Comparison of ENCODE assay signal across 17 cellular contexts in genomic region chr15:41424809-41425208, GRCh38. TPM values are rescaled to one million over a fixed set of nuclear protein-coding genes. Genes with fewer than 3 reads are reported as not detected.
DNase-seq lines count a peak whose midpoint lies in the region; ATAC-seq and TF ChIP-seq lines count a peak whose summit lies in the region.
"Had no signal": no experiment of that assay in that cellular context is flagged by ENCODE, and none has a peak within 500 bp of the region (broad histone marks: within the 10 kb centered on the region; RNA-seq: fewer than 3 reads in every experiment).

No MANE protein-coding gene starts in this region.

- peaks cover 18% of the 10 kb centered on the region; the same call in 1 of the 2 replicates for H3K4me1 ChIP-seq in MM.1S (ENCODE audit: low read length)
- peaks cover 0 to 20% (median 3%) of the 10 kb centered on the region in 4 donors for H3K4me1 ChIP-seq in sigmoid colon

- H3K36me3 Mint-ChIP-seq in activated naive CD4-positive, alpha-beta T cell treated with anti-CD3 and anti-CD28 coated beads, Interleukin-2, amount 50 U/mL, for 24 hours: peaks cover 8% of the 10 kb centered on the region
- H3K36me3 Mint-ChIP-seq in activated T-helper 2 cell treated with anti-CD3 and anti-CD28 coated beads, Interferon-gamma antibody, Interleukin-2, Interleukin-4, amounts not matched to agents 10 μg/mL and 5 μg/mL and 100 μg/mL, durations not matched to agents 14 hours and 24 hours and 36 hours (ENCODE audit: low read depth): peaks cover 23% of the 10 kb centered on the region

- peak overlapping the region; percentile 2; the same call in 1 of the 2 replicates for H3K9ac ChIP-seq in MM.1S (ENCODE audit: low read length)

- no peak for TF ChIP-seq POLR2A in sigmoid colon (IDR thresholded peaks at IDR 0.05)

- H3K4me3 Mint-ChIP-seq in activated naive CD4-positive, alpha-beta T cell treated with anti-CD3 and anti-CD28 coated beads, Interleukin-2, amount 50 U/mL, for 24 hours: peak overlapping the region; percentile 0
- peak overlapping the region; percentile 22 for H3K4me3 Mint-ChIP-seq in activated T-helper 2 cell treated with anti-CD3 and anti-CD28 coated beads, Interferon-gamma antibody, Interleukin-2, Interleukin-4, amounts not matched to agents 10 μg/mL and 5 μg/mL and 100 μg/mL, durations not matched to agents 14 hours and 24 hours and 36 hours (ENCODE audit: low read depth)
- H3K4me3 Mint-ChIP-seq: CD8-positive, alpha-beta T cell had no signal

- H3K79me2 ChIP-seq in MM.1S (ENCODE audit: low read length): peaks cover 87% of the 10 kb centered on the region

- no peak for DNase-seq in activated naive CD4-positive, alpha-beta T cell treated with anti-CD3 and anti-CD28 coated beads, Interleukin-2, amount 50 U/mL, for 16 hours
- DNase-seq in MM.1S (no peak), sigmoid colon (peak; percentile 14), SIG-M5 (lab: John Stamatoyannopoulos, UW) (no peak), UCSD-AML1 (lab: John Stamatoyannopoulos, UW; ENCODE audit: unreplicated experiment) (no peak)
- DNase-seq in activated T-helper 2 cell treated with anti-CD3 and anti-CD28 coated beads, Interferon-gamma antibody, Interleukin-2, Interleukin-4, amounts not matched to agents 10 μg/mL and 5 μg/mL and 100 μg/mL, durations not matched to agents 14 hours and 24 hours and 36 hours (ENCODE audit: low spot score): no peak
- DNase-seq: CD8-positive, alpha-beta T cell; dermis blood vessel endothelial cell; NCI-H1048; NCI-H2081 treated with DMSO at 0.1 percent for 48 hours; NCI-H510A treated with DMSO at 0.1 percent for 48 hours; ovary; stimulated activated CD4-positive, alpha-beta T cell treated with anti-CD3 and anti-CD28 coated beads, Interleukin-2, amount 100 ng/mL, for 24 hours had no signal

- peaks cover 4% of the 10 kb centered on the region; the same call in 1 of the 2 replicates for H4K20me1 ChIP-seq in MM.1S (ENCODE audit: insufficient read depth, low read length)

- TF ChIP-seq CTCF in MM.1S (IDR thresholded peaks at IDR 0.05; ENCODE audit: low read length): 0 out of 2 replicates have a peak, but pooled peaks have one; percentile 7
- TF ChIP-seq CTCF in sigmoid colon (IDR thresholded peaks at IDR 0.05): no peak

- 96% methylated on average over 14 of the region's 14 CpGs for WGBS in sigmoid colon, 2 donors

- H3K4me2 ChIP-seq in MM.1S (ENCODE audit: low read depth, low read length): peak overlapping the region; percentile 83

- H3K9me3 ChIP-seq in MM.1S (replicated peaks; ENCODE audit: insufficient read depth, low read length) (no peaks in the 10 kb centered on the region), sigmoid colon (no peaks in the 10 kb centered on the region)
- H3K9me3 ChIP-seq: esophagus muscularis mucosa, ovary, suprapubic skin had no signal

- H3K27me3 Mint-ChIP-seq in activated naive CD4-positive, alpha-beta T cell treated with anti-CD3 and anti-CD28 coated beads, Interleukin-2, amount 50 U/mL, for 24 hours: no peaks in the 10 kb centered on the region
- H3K27me3 Mint-ChIP-seq in activated T-helper 2 cell treated with anti-CD3 and anti-CD28 coated beads, Interferon-gamma antibody, Interleukin-2, Interleukin-4, amounts not matched to agents 10 μg/mL and 5 μg/mL and 100 μg/mL, durations not matched to agents 14 hours and 24 hours and 36 hours (ENCODE audit: low read depth): no peaks in the 10 kb centered on the region

- intact Hi-C loops in activated T-helper 2 cell treated with anti-CD3 and anti-CD28 coated beads, Interferon-gamma antibody, Interleukin-2, Interleukin-4, amounts not matched to agents 10 μg/mL and 5 μg/mL and 100 μg/mL, durations not matched to agents 14 hours and 24 hours and 36 hours (cut with micrococcal nuclease): loop anchor here (10.0 kb wide), 1 partner anchor 510 kb away; no protein-coding TSS in a partner anchor
- intact Hi-C loops in sigmoid colon (cut with DNase I): no loop called here

- H3K9me2 ChIP-seq in MM.1S (replicated peaks; ENCODE audit: insufficient read depth, low read length): no peaks in the 10 kb centered on the region

- H3K27ac ChIP-seq in MM.1S (ENCODE audit: low read length) (peak overlapping the region; percentile 75; the same call in 1 of the 2 replicates), sigmoid colon (no peak overlapping the region)
- H3K27ac ChIP-seq: esophagus muscularis mucosa, ovary, suprapubic skin had no signal

- peak overlapping the region; percentile 40; the same call in 1 of the 2 replicates for H3K4me3 ChIP-seq in MM.1S (ENCODE audit: low read length)
- H3K4me3 ChIP-seq in sigmoid colon: no peak overlapping the region
- H3K4me3 ChIP-seq: esophagus muscularis mucosa, ovary, suprapubic skin had no signal

- ATAC-seq in HG02759 (IDR thresholded peaks at IDR 0.05; ENCODE audit: unreplicated experiment): no peak
- ATAC-seq: CD8-positive, alpha-beta T cell had no signal

- TF ChIP-seq EP300 in sigmoid colon (IDR thresholded peaks at IDR 0.05): no peak

- peaks cover 29% of the 10 kb centered on the region for H3F3A ChIP-seq in MM.1S (ENCODE audit: insufficient read depth, low read length)

- H3K27me3 ChIP-seq in MM.1S (replicated peaks; ENCODE audit: insufficient read depth, low read length): no peaks in the 10 kb centered on the region
- no peaks in the 10 kb centered on the region for H3K27me3 ChIP-seq in sigmoid colon
- H3K27me3 ChIP-seq: esophagus muscularis mucosa, ovary, suprapubic skin had no signal

- H3K4me1 Mint-ChIP-seq in activated naive CD4-positive, alpha-beta T cell treated with anti-CD3 and anti-CD28 coated beads, Interleukin-2, amount 50 U/mL, for 24 hours: peaks cover 42% of the 10 kb centered on the region
- peaks cover 35% of the 10 kb centered on the region for H3K4me1 Mint-ChIP-seq in activated T-helper 2 cell treated with anti-CD3 and anti-CD28 coated beads, Interferon-gamma antibody, Interleukin-2, Interleukin-4, amounts not matched to agents 10 μg/mL and 5 μg/mL and 100 μg/mL, durations not matched to agents 14 hours and 24 hours and 36 hours (ENCODE audit: low read depth)

- no peaks in the 10 kb centered on the region for H3K36me3 ChIP-seq in MM.1S (replicated peaks; ENCODE audit: insufficient read depth, low read length)
- H3K36me3 ChIP-seq in sigmoid colon: no peaks in the 10 kb centered on the region
- H3K36me3 ChIP-seq: esophagus muscularis mucosa, ovary, suprapubic skin had no signal

- no peaks in the 10 kb centered on the region for H3K9me3 Mint-ChIP-seq in activated naive CD4-positive, alpha-beta T cell treated with anti-CD3 and anti-CD28 coated beads, Interleukin-2, amount 50 U/mL, for 24 hours
- H3K9me3 Mint-ChIP-seq in activated T-helper 2 cell treated with anti-CD3 and anti-CD28 coated beads, Interferon-gamma antibody, Interleukin-2, Interleukin-4, amounts not matched to agents 10 μg/mL and 5 μg/mL and 100 μg/mL, durations not matched to agents 14 hours and 24 hours and 36 hours: no peaks in the 10 kb centered on the region
- H3K9me3 Mint-ChIP-seq: CD8-positive, alpha-beta T cell had no signal

- H3K27ac Mint-ChIP-seq in activated naive CD4-positive, alpha-beta T cell treated with anti-CD3 and anti-CD28 coated beads, Interleukin-2, amount 50 U/mL, for 24 hours: no peak overlapping the region
- peak overlapping the region; percentile 85 for H3K27ac Mint-ChIP-seq in activated T-helper 2 cell treated with anti-CD3 and anti-CD28 coated beads, Interferon-gamma antibody, Interleukin-2, Interleukin-4, amounts not matched to agents 10 μg/mL and 5 μg/mL and 100 μg/mL, durations not matched to agents 14 hours and 24 hours and 36 hours
- H3K27ac Mint-ChIP-seq: CD8-positive, alpha-beta T cell had no signal

- no peak overlapping the region for H2AFZ ChIP-seq in MM.1S (ENCODE audit: low read length)

RNA-seq across cellular contexts. Expression of gene RTF1, which starts 7.9 kb away (rescaled TPM):
- 40.1 and 40.7 TPM in 2 replicates for total RNA-seq in activated T-helper 2 cell treated with anti-CD3 and anti-CD28 coated beads, Interferon-gamma antibody, Interleukin-2, Interleukin-4, amounts not matched to agents 10 μg/mL and 5 μg/mL and 100 μg/mL, durations not matched to agents 14 hours and 24 hours and 36 hours
- total RNA-seq in sigmoid colon: 10 to 100 TPM; 30.5 to 35.7 (median 32.2) TPM
- 10 to 100 TPM; 18.6 to 20.4 (median 19.0) TPM for polyA plus RNA-seq in sigmoid colon

RNA-seq across cellular contexts. Expression of gene NDUFAF1, which starts 22.5 kb away (rescaled TPM):
- 27.3 and 27.6 TPM in 2 replicates for total RNA-seq in activated T-helper 2 cell treated with anti-CD3 and anti-CD28 coated beads, Interferon-gamma antibody, Interleukin-2, Interleukin-4, amounts not matched to agents 10 μg/mL and 5 μg/mL and 100 μg/mL, durations not matched to agents 14 hours and 24 hours and 36 hours
- total RNA-seq in sigmoid colon: 10 to 100 TPM; 13.9 to 17.1 (median 15.4) TPM
- polyA plus RNA-seq in sigmoid colon: 10 to 100 TPM; 16.2 to 20.8 (median 16.7) TPM
